ENCODE assay signal across 1 cellular context in genomic region chr22:30695871-30696655, GRCh38.
TF ChIP-seq lines count a peak whose summit lies in the region.

No MANE protein-coding gene starts in this region.

TF ChIP-seq in H1, 55 proteins besides CTCF, POLR2A, EP300 and RAD21:
- TF ChIP-seq FOSL1 (IDR thresholded peaks at IDR 0.05; ENCODE audit: insufficient read depth, low read depth, low read length) (no peak), CHD1 (IDR thresholded peaks at IDR 0.05; ENCODE audit: low read depth, low read length) (no peak), SP2 (IDR thresholded peaks at IDR 0.05; ENCODE audit: low read length) (no peak), POLR2AphosphoS5 (IDR thresholded peaks at IDR 0.05; ENCODE audit: low read depth, low read length) (no peak), POU5F1 (IDR thresholded peaks at IDR 0.05; ENCODE audit: low read depth, low read length) (no peak), HDAC6 (IDR thresholded peaks at IDR 0.05; ENCODE audit: low read depth, low read length) (no peak), BACH1 (IDR thresholded peaks at IDR 0.05; ENCODE audit: low read length) (no peak), RXRA (IDR thresholded peaks at IDR 0.05; ENCODE audit: insufficient read depth, low read depth, low read length) (no peak), MAFK (IDR thresholded peaks at IDR 0.05; ENCODE audit: low read depth, low read length) (no peak), BCL11A (IDR thresholded peaks at IDR 0.05; ENCODE audit: low read depth in 2 of 2, low read length in 2 of 2) (no peak), GTF2F1 (IDR thresholded peaks at IDR 0.05; ENCODE audit: borderline replicate concordance, low read depth, low read length) (no peak), ASH2L (IDR thresholded peaks at IDR 0.05; ENCODE audit: low read length) (no peak), RFX5 (IDR thresholded peaks at IDR 0.05; ENCODE audit: borderline replicate concordance, low read depth, low read length) (no peak), KDM1A (IDR thresholded peaks at IDR 0.05; ENCODE audit: borderline replicate concordance, low read length) (no peak), SRF (IDR thresholded peaks at IDR 0.05; ENCODE audit: low read depth, low read length) (no peak), KDM4A (IDR thresholded peaks at IDR 0.05; ENCODE audit: low read depth, low read length, severe bottlenecking) (no peak)
